ENCODE assay signal across 8 cellular contexts in genomic region chr2:231900486-231900942, GRCh38. TPM values are rescaled to one million over a fixed set of nuclear protein-coding genes. Genes with fewer than 3 reads are reported as not detected.
A peak's percentile ranks its signal among the peaks of the same experiment; 100 is the strongest.
DNase-seq lines count a peak whose midpoint lies in the region; ATAC-seq and TF ChIP-seq lines count a peak whose summit lies in the region.

No MANE protein-coding gene starts in this region.

- no peaks in the 10 kb centered on the region for H3K4me1 Mint-ChIP-seq in activated T-helper 1 cell treated with anti-CD3 and anti-CD28 coated beads, Interleukin-12 subunit alpha, Interleukin-12 subunit beta, Interleukin-2, Interleukin-4 antibody, amounts not matched to agents 30 ng/mL and 10 ng/mL and 1 ng/mL, durations not matched to agents 14 hours and 24 hours and 36 hours (ENCODE audit: low read depth)

- in situ Hi-C loops in ACHN (cut with HindIII; ENCODE audit: low pct_ligation_motif_present, low pct_unique_long_range_greater_than_20kb, low sequenced_read_pairs): no loop called here
- in situ Hi-C loops in Panc1 (cut with HindIII; ENCODE audit: low pct_unique_long_range_greater_than_20kb, low sequenced_read_pairs): no loop called here

- CTCF ChIA-PET in Panc1 (lab: Charles Lee): interaction anchor here (0.6 to 1.1 kb wide), 11 partner anchors 8 to 539 kb away, joined by 3 to 6 read pairs (median 3); no protein-coding TSS in a partner anchor

- intact Hi-C loops in Panc1 (cut with micrococcal nuclease; ENCODE audit: unreplicated experiment): loop anchor here (10.0 kb wide), 1 partner anchor 624 kb away; the partner anchor contains the start of genes CHRND and PRSS56
- intact Hi-C loops in activated T-helper 1 cell treated with anti-CD3 and anti-CD28 coated beads, Interleukin-12 subunit alpha, Interleukin-12 subunit beta, Interleukin-2, Interleukin-4 antibody, amounts not matched to agents 30 ng/mL and 10 ng/mL and 1 ng/mL, durations not matched to agents 14 hours and 24 hours and 36 hours (cut with micrococcal nuclease): loop anchor here (1.0 kb wide), 1 partner anchor 540 kb away; no protein-coding TSS in a partner anchor
- intact Hi-C loops in upper lobe of right lung (cut with DNase I): loop anchor here (10.0 kb wide), 1 partner anchor 624 kb away; the partner anchor contains the start of genes CHRND and PRSS56

- H3K4me3 Mint-ChIP-seq in activated T-helper 1 cell treated with anti-CD3 and anti-CD28 coated beads, Interleukin-12 subunit alpha, Interleukin-12 subunit beta, Interleukin-2, Interleukin-4 antibody, amounts not matched to agents 30 ng/mL and 10 ng/mL and 1 ng/mL, durations not matched to agents 14 hours and 24 hours and 36 hours: no peak overlapping the region

- peak; percentile 65 for ATAC-seq in GM21619 (IDR thresholded peaks at IDR 0.05; ENCODE audit: unreplicated experiment)
- peak; percentile 99 for ATAC-seq in Panc1
- peak; percentile 96 for ATAC-seq in upper lobe of right lung

- no peak overlapping the region for H3K27ac Mint-ChIP-seq in activated T-helper 1 cell treated with anti-CD3 and anti-CD28 coated beads, Interleukin-12 subunit alpha, Interleukin-12 subunit beta, Interleukin-2, Interleukin-4 antibody, amounts not matched to agents 30 ng/mL and 10 ng/mL and 1 ng/mL, durations not matched to agents 14 hours and 24 hours and 36 hours

- no peaks in the 10 kb centered on the region for H4K20me1 ChIP-seq in osteoblast (ENCODE audit: insufficient read depth, low read length)

- no peaks in the 10 kb centered on the region for H3K36me3 Mint-ChIP-seq in activated T-helper 1 cell treated with anti-CD3 and anti-CD28 coated beads, Interleukin-12 subunit alpha, Interleukin-12 subunit beta, Interleukin-2, Interleukin-4 antibody, amounts not matched to agents 30 ng/mL and 10 ng/mL and 1 ng/mL, durations not matched to agents 14 hours and 24 hours and 36 hours (ENCODE audit: low read depth)

- no TSS peak for BruUV-seq in Panc1 (replicated peaks; lab: Mats Ljungman, UMichigan)

- no peak overlapping the region for H3K4me3 ChIP-seq in Panc1 (ENCODE audit: low read depth in 2 of 2, low read length in 2 of 2)
- no peak overlapping the region for H3K4me3 ChIP-seq in osteoblast (ENCODE audit: insufficient read depth, low read length)
- no peak overlapping the region for H3K4me3 ChIP-seq in upper lobe of right lung

- no peaks in the 10 kb centered on the region for H3K9me3 Mint-ChIP-seq in activated T-helper 1 cell treated with anti-CD3 and anti-CD28 coated beads, Interleukin-12 subunit alpha, Interleukin-12 subunit beta, Interleukin-2, Interleukin-4 antibody, amounts not matched to agents 30 ng/mL and 10 ng/mL and 1 ng/mL, durations not matched to agents 14 hours and 24 hours and 36 hours

- H3K36me3 ChIP-seq in Panc1 (ENCODE audit: control insufficient read depth, insufficient read depth, low read length) (no peaks in the 10 kb centered on the region), osteoblast (ENCODE audit: insufficient read depth, low read length) (no peaks in the 10 kb centered on the region), upper lobe of right lung (no peaks in the 10 kb centered on the region)

- H3K27me3 Mint-ChIP-seq in activated T-helper 1 cell treated with anti-CD3 and anti-CD28 coated beads, Interleukin-12 subunit alpha, Interleukin-12 subunit beta, Interleukin-2, Interleukin-4 antibody, amounts not matched to agents 30 ng/mL and 10 ng/mL and 1 ng/mL, durations not matched to agents 14 hours and 24 hours and 36 hours (ENCODE audit: insufficient read depth): peaks cover 4% of the 10 kb centered on the region

- H3K79me2 ChIP-seq in osteoblast (ENCODE audit: insufficient read depth, low read length): no peaks in the 10 kb centered on the region

- TF ChIP-seq CTCF in Panc1 (IDR thresholded peaks at IDR 0.05): peak; percentile 99
- TF ChIP-seq CTCF in osteoblast (IDR thresholded peaks at IDR 0.05; ENCODE audit: extremely low read depth, low read depth, low read length): peak; percentile 88
- peak; percentile 78 for TF ChIP-seq CTCF in upper lobe of right lung (IDR thresholded peaks at IDR 0.05)

- DNase-seq in ACHN: peak; percentile 34
- peak; percentile 35 for DNase-seq in Panc1 (ENCODE audit: low read depth, low spot score)
- peak; percentile 41 for DNase-seq in activated T-helper 1 cell treated with anti-CD3 and anti-CD28 coated beads, Interleukin-12 subunit alpha, Interleukin-12 subunit beta, Interleukin-2, Interleukin-4 antibody, amounts not matched to agents 30 ng/mL and 10 ng/mL and 1 ng/mL, durations not matched to agents 14 hours and 24 hours and 36 hours (ENCODE audit: low spot score)
- peak; percentile 74 for DNase-seq in germinal center (ENCODE audit: low spot score)
- DNase-seq in osteoblast (ENCODE audit: insufficient read length, low spot score, missing footprints): peak; percentile 97
- DNase-seq in upper lobe of right lung: peak; percentile 92
- DNase-seq in NCI-H1048 (lab: John Stamatoyannopoulos, UW): no peak

- H3K27ac ChIP-seq in Panc1 (ENCODE audit: low read length) (no peak overlapping the region), osteoblast (ENCODE audit: low read depth, low read length) (no peak overlapping the region), upper lobe of right lung (no peak overlapping the region)

- H3K27me3 ChIP-seq in Panc1 (ENCODE audit: control insufficient read depth, insufficient read depth, low read length): no peaks in the 10 kb centered on the region
- H3K27me3 ChIP-seq in osteoblast (ENCODE audit: insufficient read depth, low read length): peaks cover 28% of the 10 kb centered on the region
- H3K27me3 ChIP-seq in upper lobe of right lung: no peaks in the 10 kb centered on the region

- H3K9me3 ChIP-seq in Panc1 (ENCODE audit: control insufficient read depth, insufficient read depth, low read depth, low read length) (no peaks in the 10 kb centered on the region), osteoblast (ENCODE audit: low read depth, low read length) (no peaks in the 10 kb centered on the region), upper lobe of right lung (no peaks in the 10 kb centered on the region)

- H2AFZ ChIP-seq in osteoblast (ENCODE audit: low read length): no peak overlapping the region

- POLR2A ChIA-PET in Panc1 (lab: Charles Lee): no interaction called here

- H3K4me1 ChIP-seq in Panc1 (ENCODE audit: control insufficient read depth, insufficient read depth, low read length): 0 out of 2 replicates have a peak, but pooled peaks cover 6% of the 10 kb centered on the region
- no peaks in the 10 kb centered on the region for H3K4me1 ChIP-seq in osteoblast (ENCODE audit: insufficient read depth, low read length)
- H3K4me1 ChIP-seq in upper lobe of right lung: no peaks in the 10 kb centered on the region

- H3K4me2 ChIP-seq in osteoblast (ENCODE audit: insufficient read depth, low read length): no peak overlapping the region

RNA-seq across cellular contexts. Expression of gene NPPC, which starts 25.7 kb away (rescaled TPM):
- total RNA-seq in Panc1 (2021; ENCODE audit: unreplicated experiment) (1.1 TPM), osteoblast (not detected in 2 replicates), upper lobe of right lung (not detected)
- polyA plus RNA-seq in Panc1 (2012; ENCODE audit: insufficient read length): 1.3 TPM
- total RNA-seq in activated T-helper 1 cell treated with anti-CD3 and anti-CD28 coated beads, Interleukin-12 subunit alpha, Interleukin-12 subunit beta, Interleukin-2, Interleukin-4 antibody, amounts not matched to agents 30 ng/mL and 10 ng/mL and 1 ng/mL, durations not matched to agents 14 hours and 24 hours and 36 hours: 1.6 TPM in 2 replicates
